ENCODE assay signal across 18 cellular contexts in genomic region chr17:76390003-76390421, GRCh38. TPM values are rescaled to one million over a fixed set of nuclear protein-coding genes. Genes with fewer than 3 reads are reported as not detected.
DNase-seq lines count a peak whose midpoint lies in the region; ATAC-seq, FAIRE-seq and TF ChIP-seq lines count a peak whose summit lies in the region.
"Had no signal": no experiment of that assay in that cellular context is flagged by ENCODE, and none has a peak within 500 bp of the region (broad histone marks: within the 10 kb centered on the region; RNA-seq: fewer than 3 reads in every experiment).

No MANE protein-coding gene starts in this region.

- peaks cover 25% of the 10 kb centered on the region for H3K79me2 ChIP-seq in K562 (ENCODE audit: control insufficient read depth, insufficient read depth, low read length)

- H3K9me1 ChIP-seq in K562 (ENCODE audit: control insufficient read depth, insufficient read depth, low read length): no peaks in the 10 kb centered on the region

- H3K27me3 Mint-ChIP-seq in progenitor cell of endocrine pancreas: peaks cover 9% of the 10 kb centered on the region

- 55 to 75% (median 71%) methylated on average over 7 to 11 of the region's 11 CpGs for WGBS in heart left ventricle, 4 donors
- WGBS in HUES64: 82% methylated on average over 11 of the region's 11 CpGs
- WGBS in K562 (ENCODE audit: insufficient coverage, low coverage, missing lambda C conversion rate): 64% methylated on average over 10 of the region's 11 CpGs

- H3K4me1 ChIP-seq in heart left ventricle (peaks cover 0 to 24% (median 16%) of the 10 kb centered on the region in 12 donors), HUES64 (ENCODE audit: insufficient read depth, low read length) (peaks cover 16% of the 10 kb centered on the region), K562 (replicated peaks in 1 of 2; ENCODE audit: control insufficient read depth in 2 of 2, insufficient read depth in 2 of 2, low read length in 2 of 2) (peaks cover 9 to 34% of the 10 kb centered on the region in 2 experiments)

- intact Hi-C loops in Right ventricle myocardium inferior (cut with DNase I) (no loop called here), heart left ventricle (cut with DNase I) (no loop called here), K562 (cut with micrococcal nuclease) (no loop called here)

- H3K4me3 ChIP-seq in heart left ventricle (no peak overlapping the region), HUES64 (ENCODE audit: low read length) (no peak overlapping the region), K562 (no peak overlapping the region)
- H3K4me3 ChIP-seq: SJSA1 had no signal

- no peaks in the 10 kb centered on the region for H4K20me1 ChIP-seq in K562 (replicated peaks; ENCODE audit: control insufficient read depth, insufficient read depth, low read length)

- H3K36me3 Mint-ChIP-seq in progenitor cell of endocrine pancreas (ENCODE audit: insufficient read depth): peaks cover 3% of the 10 kb centered on the region

- in situ Hi-C loops in K562 (cut with MboI): no loop called here

- peak overlapping the region; percentile 25 for H3K27ac Mint-ChIP-seq in progenitor cell of endocrine pancreas

- no peak overlapping the region for H3K4me3 Mint-ChIP-seq in progenitor cell of endocrine pancreas (ENCODE audit: low read depth)

- no peaks in the 10 kb centered on the region for H3K4me1 Mint-ChIP-seq in progenitor cell of endocrine pancreas (ENCODE audit: low read depth)

- no TSS peak for BruUV-seq in K562 (replicated peaks; lab: Mats Ljungman, UMichigan)

- H3K36me3 ChIP-seq in heart left ventricle (peaks cover 0 to 59% (median 46%) of the 10 kb centered on the region in 9 donors), HUES64 (ENCODE audit: insufficient read depth, low read length) (peaks cover 37% of the 10 kb centered on the region), K562 (ENCODE audit: control insufficient read depth, insufficient read depth, low read length) (peaks cover 62% of the 10 kb centered on the region)

- ATAC-seq in Right ventricle myocardium inferior: no peak
- no peak for ATAC-seq in heart left ventricle
- ATAC-seq in K562: no peak
- no peak for ATAC-seq in GM21381 (IDR thresholded peaks at IDR 0.05; ENCODE audit: unreplicated experiment)

- POLR2A ChIA-PET in K562 (lab: Yijun Ruan, JAX): interaction anchor here (0.6 to 3.1 kb wide), 11 partner anchors 8 to 176 kb away, joined by 3 to 13 read pairs (median 3); no protein-coding TSS in a partner anchor

- no peak for TF ChIP-seq RAD21 in K562 (CRISPR knock-in tag; conservative IDR thresholded peaks at IDR 0.05 in 1 of 2, IDR thresholded peaks at IDR 0.05 in 1 of 2)

- no peak for TF ChIP-seq POLR2A in heart left ventricle (IDR thresholded peaks at IDR 0.05)
- TF ChIP-seq POLR2A in K562 (conservative IDR thresholded peaks at IDR 0.05): 0 out of 2 replicates have a peak, but pooled peaks have one; percentile 18

- CTCF ChIA-PET in K562 (lab: Yijun Ruan, JAX; ENCODE audit: low intra/inter-chr PET ratio): interaction anchor here (0.6 kb wide), 1 partner anchor 25 kb away, joined by 7 read pairs; no protein-coding TSS in a partner anchor

- H3K9me3 Mint-ChIP-seq in progenitor cell of endocrine pancreas (ENCODE audit: low read depth): no peaks in the 10 kb centered on the region

- H3K9ac ChIP-seq in HUES64 (ENCODE audit: low read depth, low read length) (peak overlapping the region; percentile 12; the same call in 1 of the 2 replicates), K562 (ENCODE audit: insufficient read depth in 1 of 2, low read depth in 2 of 2, low read length in 2 of 2) (peak overlapping the region in 1 of 2 experiments; percentile 74; a peak in 2 of 4 replicates)

- TF ChIP-seq EP300 in K562 (IDR thresholded peaks at IDR 0.05; ENCODE audit: low read length): no peak

- no peak overlapping the region for H2AFZ ChIP-seq in K562 (ENCODE audit: low read depth, low read length)

- no peak overlapping the region for H3K4me2 ChIP-seq in K562 (ENCODE audit: insufficient read depth, low read length)

- H3K27ac ChIP-seq in heart left ventricle: no peak overlapping the region
- H3K27ac ChIP-seq in HUES64 (ENCODE audit: low read depth, low read length): peak overlapping the region; percentile 26; the same call in 1 of the 2 replicates
- H3K27ac ChIP-seq in K562 (ENCODE audit: extremely low read depth, low read depth, low read length): no peak overlapping the region
- H3K27ac ChIP-seq: C4-2B, SJSA1 had no signal

- FAIRE-seq in K562 (lab: Jason Lieb, UNC): no peak
- FAIRE-seq: A204.1, RCC 7860 had no signal

- H3K27me3 ChIP-seq in heart left ventricle (no peaks in the 10 kb centered on the region), HUES64 (ENCODE audit: insufficient read depth, low read length) (peaks cover 14% of the 10 kb centered on the region), K562 (ENCODE audit: control insufficient read depth in 2 of 2, insufficient read depth in 2 of 2, low read length in 2 of 2) (no peaks in the 10 kb centered on the region)
- H3K27me3 ChIP-seq: SJSA1 had no signal

- TF ChIP-seq CTCF in heart left ventricle (IDR thresholded peaks at IDR 0.05) (no peak), K562 (IDR thresholded peaks at IDR 0.05 in 2 of 3, conservative IDR thresholded peaks at IDR 0.05 in 1 of 3; ENCODE audit: insufficient read depth in 2 of 3, low read depth in 1 of 3, low read length in 3 of 3) (no peak), progenitor cell of endocrine pancreas (IDR thresholded peaks at IDR 0.05; ENCODE audit: unreplicated experiment) (no peak)

- DNase-seq in Right ventricle myocardium inferior (ENCODE audit: missing footprints) (peak; percentile 70), heart left ventricle (no peak), K562 (ENCODE audit: extremely low read depth in 1 of 4, low spot score in 3 of 4) (no peak), progenitor cell of endocrine pancreas (ENCODE audit: low spot score, unreplicated experiment) (no peak), SHP77 (lab: John Stamatoyannopoulos, UW) (no peak)
- no peak for DNase-seq in stimulated activated naive CD4-positive, alpha-beta T cell treated with Interleukin-2 at 50 U/mL for 16 hours (lab: John Stamatoyannopoulos, UW)
- DNase-seq: DMS153, EL, KBM-7, NCI-H1105, NCI-H2029 treated with DMSO at 0.1 percent for 48 hours, NCI-H510A had no signal

- no peaks in the 10 kb centered on the region for H3K9me3 ChIP-seq in heart left ventricle
- no peaks in the 10 kb centered on the region for H3K9me3 ChIP-seq in HUES64 (ENCODE audit: insufficient read depth, low read depth, low read length)
- H3K9me3 ChIP-seq in K562 (replicated peaks; ENCODE audit: control insufficient read depth, insufficient read depth, low read depth, low read length): no peaks in the 10 kb centered on the region
- H3K9me3 ChIP-seq: SJSA1 had no signal

RNA-seq across cellular contexts. Expression of gene SPHK1, which starts 5.6 kb away (rescaled TPM):
- 2.7 TPM for total RNA-seq in Right ventricle myocardium inferior
- total RNA-seq in heart left ventricle: 10 to 100 TPM in 3 of 9 donors, 1 to 10 TPM in 6; 2.6 to 13.8 (median 4.6) TPM
- polyA plus RNA-seq in heart left ventricle: 10 to 100 TPM in 1 of 2 donors, 1 to 10 TPM in 1; 2.6 to 20.5 TPM
- polyA plus RNA-seq in HUES64 (2013, experiment 1 of 2): 1.8 TPM
- polyA plus RNA-seq in HUES64 (2013, experiment 2 of 2): 2.6 TPM
- 17.0 and 55.7 TPM in 2 replicates for total RNA-seq in K562 (2011; cell fraction: chromatin; rRNA removed; ENCODE audit: low replicate concordance)
- total RNA-seq in K562 (2011; cell fraction: nucleolus; rRNA removed): 66.3 and 72.5 TPM in 2 replicates
- total RNA-seq in K562 (2011; cell fraction: nucleoplasm; rRNA removed): 31.6 and 33.4 TPM in 2 replicates
- 60.3 and 69.6 TPM in 2 replicates for total RNA-seq in K562 (2014; rRNA removed)
- total RNA-seq in K562 (2014; rRNA removed; fragmentation: Illumina TruSeq; extraction: Trizol): 5.6 and 8.0 TPM in 2 replicates
- 14.1 and 14.9 TPM in 2 replicates for total RNA-seq in K562 (2015; rRNA removed; fragmentation: Illumina TruSeq; extraction: Trizol)
- 56.2 and 58.2 TPM in 2 replicates for total RNA-seq in K562 (2021)
- 20.2 and 21.6 TPM in 2 replicates for polyA plus RNA-seq in K562 (2011; rRNA removed)
- 25.9 and 63.1 TPM in 2 replicates for polyA plus RNA-seq in K562 (2011; cell fraction: cytosol; rRNA removed)
- polyA plus RNA-seq in K562 (2011; cell fraction: nucleus; rRNA removed): 93.7 and 187 TPM in 2 replicates
- polyA plus RNA-seq in K562 (2012): 26.8 and 28.6 TPM in 2 replicates
- polyA plus RNA-seq in K562 (2014; fragmentation: Illumina TruSeq; extraction: Trizol): 14.5 and 25.0 TPM in 2 replicates
- polyA plus RNA-seq in K562 (2014; fragmentation: Nextera tagmentation; extraction: Ambion mirVana): 1 to 10 TPM in 1 of 2 experiments, under 1 TPM in 1; 0.21 to 1.9 TPM
- polyA plus RNA-seq in K562 (2014; rRNA removed): 45.3 and 51.4 TPM in 2 replicates
- polyA minus RNA-seq in K562 (2011; rRNA and poly(A)+ RNA removed): 3.0 and 8.2 TPM in 2 replicates
- 11.8 and 12.5 TPM in 2 replicates for polyA minus RNA-seq in K562 (2011; cell fraction: cytosol; rRNA and poly(A)+ RNA removed)
- 19.1 and 19.3 TPM in 2 replicates for polyA minus RNA-seq in K562 (2011; cell fraction: nucleus; rRNA and poly(A)+ RNA removed)
- 12.8 and 13.9 TPM in 2 replicates for total RNA-seq in progenitor cell of endocrine pancreas

RNA-seq across cellular contexts. Expression of gene PRPSAP1, which starts 36.3 kb away (rescaled TPM):
- 35.9 TPM for total RNA-seq in Right ventricle myocardium inferior
- 10 to 100 TPM; 28.2 to 39.7 (median 30.9) TPM for total RNA-seq in heart left ventricle
- 10 to 100 TPM; 22.7 to 36.1 TPM for polyA plus RNA-seq in heart left ventricle
- polyA plus RNA-seq in HUES64 (2013, experiment 1 of 2): 33.4 TPM
- 40.6 TPM for polyA plus RNA-seq in HUES64 (2013, experiment 2 of 2)
- 154 and 205 TPM in 2 replicates for total RNA-seq in K562 (2011; cell fraction: chromatin; rRNA removed; ENCODE audit: low replicate concordance)
- total RNA-seq in K562 (2011; cell fraction: nucleolus; rRNA removed): 107 and 112 TPM in 2 replicates
- total RNA-seq in K562 (2011; cell fraction: nucleoplasm; rRNA removed): 122 and 124 TPM in 2 replicates
- 18.6 and 21.9 TPM in 2 replicates for total RNA-seq in K562 (2014; rRNA removed)
- 39.3 and 39.4 TPM in 2 replicates for total RNA-seq in K562 (2014; rRNA removed; fragmentation: Illumina TruSeq; extraction: Trizol)
- 38.0 and 40.8 TPM in 2 replicates for total RNA-seq in K562 (2015; rRNA removed; fragmentation: Illumina TruSeq; extraction: Trizol)
- total RNA-seq in K562 (2021): 65.8 and 70.8 TPM in 2 replicates
- 77.1 and 89.9 TPM in 2 replicates for polyA plus RNA-seq in K562 (2011; rRNA removed)
- 42.1 and 76.8 TPM in 2 replicates for polyA plus RNA-seq in K562 (2011; cell fraction: cytosol; rRNA removed)
- 228 and 401 TPM in 2 replicates for polyA plus RNA-seq in K562 (2011; cell fraction: nucleus; rRNA removed)
- polyA plus RNA-seq in K562 (2012): 50.3 and 72.3 TPM in 2 replicates
- polyA plus RNA-seq in K562 (2014; fragmentation: Illumina TruSeq; extraction: Trizol): 70.0 and 73.4 TPM in 2 replicates
- polyA plus RNA-seq in K562 (2014; fragmentation: Nextera tagmentation; extraction: Ambion mirVana): 10 to 100 TPM; 21.9 to 31.9 TPM
- 61.2 and 72.8 TPM in 2 replicates for polyA plus RNA-seq in K562 (2014; rRNA removed)
- polyA minus RNA-seq in K562 (2011; rRNA and poly(A)+ RNA removed): 63.9 and 65.4 TPM in 2 replicates
- polyA minus RNA-seq in K562 (2011; cell fraction: cytosol; rRNA and poly(A)+ RNA removed): 26.3 and 27.2 TPM in 2 replicates
- polyA minus RNA-seq in K562 (2011; cell fraction: nucleus; rRNA and poly(A)+ RNA removed): 30.6 and 71.0 TPM in 2 replicates
- 89.6 and 90.3 TPM in 2 replicates for total RNA-seq in progenitor cell of endocrine pancreas
